28 cellular contexts compared by ENCODE assay signal in genomic region chr20:13307562-13308163, GRCh38.
"Had no signal": no experiment of that assay in that cellular context is flagged by ENCODE, and none has a peak within 500 bp of the region (broad histone marks: within the 10 kb centered on the region; RNA-seq: fewer than 3 reads in every experiment).

No MANE protein-coding gene starts in this region.

- H3K36me3 ChIP-seq: colonic mucosa, esophagus squamous epithelium, gastrocnemius medialis, left ventricle myocardium inferior, lower lobe of right lung had no signal

- H3K4me1 ChIP-seq: colonic mucosa, esophagus squamous epithelium, gastrocnemius medialis, left ventricle myocardium inferior, lower lobe of right lung had no signal

- H3K4me3 ChIP-seq: colonic mucosa, esophagus squamous epithelium, gastrocnemius medialis, hepatocyte, left ventricle myocardium inferior, lower lobe of right lung, mucosa of descending colon had no signal

- H3K9me3 Mint-ChIP-seq: dendritic cell treated with granulocyte-macrophage colony-stimulating factor and Interleukin-4, amounts not matched to agents 40 ng/mL and 50 ng/mL, for 4 days had no signal

- H3K4me3 Mint-ChIP-seq: dendritic cell treated with granulocyte-macrophage colony-stimulating factor and Interleukin-4, amounts not matched to agents 40 ng/mL and 50 ng/mL, for 4 days; effector memory CD8-positive, alpha-beta T cell; endodermal cell; immature natural killer cell; mesothelial cell of epicardium; naive B cell; naive thymus-derived CD8-positive, alpha-beta T cell had no signal

- H3K36me3 Mint-ChIP-seq: immature natural killer cell, mesothelial cell of epicardium, naive B cell had no signal

- H3K27ac Mint-ChIP-seq: dendritic cell treated with granulocyte-macrophage colony-stimulating factor and Interleukin-4, amounts not matched to agents 40 ng/mL and 50 ng/mL, for 4 days; effector memory CD8-positive, alpha-beta T cell; endodermal cell; immature natural killer cell; mesothelial cell of epicardium; naive B cell; naive thymus-derived CD8-positive, alpha-beta T cell had no signal

- ATAC-seq: effector memory CD8-positive, alpha-beta T cell; esophagus mucosa; gastrocnemius medialis; left cardiac atrium; lower lobe of right lung; mucosa of descending colon; naive thymus-derived CD8-positive, alpha-beta T cell had no signal

- DNase-seq: colonic mucosa; cortex of kidney; effector CD8-positive, alpha-beta T cell; effector memory CD8-positive, alpha-beta T cell; endodermal cell; erythroblast; esophagus squamous epithelium; foreskin fibroblast; foreskin melanocyte; gastrocnemius medialis; glutamatergic neuron; head of caudate nucleus; hypothalamus; immature natural killer cell; islet precursor cell; left cardiac atrium; left ventricle myocardium inferior; lower lobe of right lung; mesenchymal stem cell; mucosa of descending colon; naive B cell; naive thymus-derived CD8-positive, alpha-beta T cell had no signal

- H3K27me3 ChIP-seq: colonic mucosa, esophagus squamous epithelium, gastrocnemius medialis, hepatocyte had no signal

- FAIRE-seq: endometrium had no signal

- H3K4me1 Mint-ChIP-seq: immature natural killer cell; mesothelial cell of epicardium; naive B cell; naive thymus-derived CD8-positive, alpha-beta T cell had no signal

- H2AFZ ChIP-seq: hepatocyte had no signal

- H3K27me3 Mint-ChIP-seq: dendritic cell treated with granulocyte-macrophage colony-stimulating factor and Interleukin-4, amounts not matched to agents 40 ng/mL and 50 ng/mL, for 4 days had no signal

- H3K4me2 ChIP-seq: hepatocyte had no signal

- H3K79me2 ChIP-seq: hepatocyte had no signal

- H3K27ac ChIP-seq: colonic mucosa, epithelial cell of prostate, esophagus squamous epithelium, gastrocnemius medialis, hepatocyte, left ventricle myocardium inferior, lower lobe of right lung had no signal

- H3K9me3 ChIP-seq: colonic mucosa, esophagus squamous epithelium, gastrocnemius medialis, lower lobe of right lung, mucosa of descending colon had no signal
